In the genomic region with DNA sequence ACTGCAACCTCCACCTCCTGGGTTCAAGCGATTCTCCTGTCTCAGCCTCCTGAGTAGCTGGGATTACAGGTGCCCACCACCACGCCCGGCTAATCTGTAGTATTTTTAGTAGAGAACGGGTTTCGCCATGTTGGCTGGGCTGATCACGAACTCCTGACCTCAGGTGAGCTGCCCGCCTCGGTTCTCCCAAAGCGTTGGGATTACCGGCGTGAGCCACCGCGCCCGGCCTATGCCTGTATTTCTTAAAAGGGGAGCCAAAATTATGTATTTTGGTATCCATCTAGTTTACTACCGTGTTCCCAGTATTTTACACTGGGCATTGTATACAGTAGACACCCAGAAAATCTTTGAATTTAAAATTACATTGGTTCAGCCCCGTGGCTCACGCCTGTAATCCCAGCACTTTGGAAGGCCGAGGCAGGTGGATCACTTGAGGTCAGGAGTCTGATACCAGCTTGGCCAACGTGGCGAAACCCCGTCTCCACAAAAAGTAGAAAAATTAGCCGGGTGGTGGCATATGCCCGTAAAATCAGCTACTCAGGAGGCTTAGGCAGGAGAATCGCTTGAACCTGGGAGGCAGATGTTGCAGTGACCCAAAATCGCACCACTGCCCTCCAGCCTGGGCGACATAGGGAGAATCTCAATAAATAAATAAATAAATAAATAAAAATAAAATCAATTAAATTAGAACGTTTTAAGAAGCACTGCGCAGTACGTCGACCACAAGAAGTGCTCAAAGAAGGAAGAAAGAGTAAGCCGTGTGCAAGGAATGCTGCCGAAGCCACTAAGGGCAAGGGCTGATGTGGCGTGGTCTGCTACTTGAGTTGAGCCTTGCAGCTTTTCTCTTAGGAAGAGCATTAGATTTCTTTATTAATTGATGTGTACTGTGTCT, we compare ENCODE assay signal across 8 cellular contexts. TPM values are rescaled to one million over a fixed set of nuclear protein-coding genes. Genes with fewer than 3 reads are reported as not detected.
A peak's percentile ranks its signal among the peaks of the same experiment; 100 is the strongest.
DNase-seq lines count a peak whose midpoint lies in the region; ATAC-seq and TF ChIP-seq lines count a peak whose summit lies in the region.

No MANE protein-coding gene starts in this region.

- DNase-seq in heart left ventricle, result no peak
- DNase-seq in left cardiac atrium, result no peak
- DNase-seq in activated naive CD4-positive, alpha-beta T cell treated with anti-CD3 and anti-CD28 coated beads, Interleukin-2, amount 50 U/mL, for 72 hours (ENCODE audit: low spot score in 2 of 2), result no peak
- DNase-seq in lower lobe of right lung, result no peak
- no peak for DNase-seq in upper lobe of left lung
- DNase-seq in inferior parietal cortex (ENCODE audit: extremely low spot score), result no peak
- no peak for DNase-seq in stimulated activated CD4-positive, alpha-beta T cell treated with anti-CD3 and anti-CD28 coated beads, Interleukin-1b, Interleukin-23, amount 100 ng/mL, for 48 hours

- no peak for ATAC-seq in heart left ventricle
- ATAC-seq in left cardiac atrium, result no peak
- ATAC-seq in activated naive CD4-positive, alpha-beta T cell treated with anti-CD3 and anti-CD28 coated beads, Interleukin-2, amount 50 U/mL, for 72 hours, result no peak
- no peak for ATAC-seq in lower lobe of right lung
- no peak for ATAC-seq in upper lobe of left lung (ENCODE audit: low FRiP score in 2 of 2)
- ATAC-seq in HG03025 (IDR thresholded peaks at IDR 0.05; ENCODE audit: low FRiP score, unreplicated experiment), result no peak

- peaks cover 0 to 23% (median 3%) of the 10 kb centered on the region in 9 donors for H3K36me3 ChIP-seq in heart left ventricle
- peaks cover 3% of the 10 kb centered on the region for H3K36me3 ChIP-seq in lower lobe of right lung
- H3K36me3 ChIP-seq in upper lobe of left lung, result peaks cover 0 to 9% (median 2%) of the 10 kb centered on the region in 4 donors

- peak overlapping the region; percentile 99 for H3K27ac Mint-ChIP-seq in activated naive CD4-positive, alpha-beta T cell treated with anti-CD3 and anti-CD28 coated beads, Interleukin-2, amount 50 U/mL, for 72 hours

- H3K27me3 ChIP-seq in heart left ventricle, result no peaks in the 10 kb centered on the region
- H3K27me3 ChIP-seq in lower lobe of right lung (ENCODE audit: low read depth), result no peaks in the 10 kb centered on the region
- no peaks in the 10 kb centered on the region for H3K27me3 ChIP-seq in upper lobe of left lung

- peaks cover 28 to 29% of the 10 kb centered on the region in 2 donors for H3K36me3 Mint-ChIP-seq in activated naive CD4-positive, alpha-beta T cell treated with anti-CD3 and anti-CD28 coated beads, Interleukin-2, amount 50 U/mL, for 72 hours

- H3K4me3 ChIP-seq in heart left ventricle (peak overlapping the region in 10 of 12 donors; percentile 43 to 91 (median 80)), lower lobe of right lung (peak overlapping the region; percentile 87), upper lobe of left lung (peak overlapping the region in 3 of 4 donors; percentile 62 to 69 (median 65))

- TF ChIP-seq CTCF in heart left ventricle (IDR thresholded peaks at IDR 0.05) (no peak), lower lobe of right lung (IDR thresholded peaks at IDR 0.05) (no peak), upper lobe of left lung (IDR thresholded peaks at IDR 0.05) (no peak)

- TF ChIP-seq POLR2A in heart left ventricle (IDR thresholded peaks at IDR 0.05) (no peak), upper lobe of left lung (IDR thresholded peaks at IDR 0.05) (no peak)

- H3K4me1 ChIP-seq in heart left ventricle, result peaks cover 0 to 40% (median 34%) of the 10 kb centered on the region in 12 donors
- peaks cover 36% of the 10 kb centered on the region for H3K4me1 ChIP-seq in lower lobe of right lung
- H3K4me1 ChIP-seq in upper lobe of left lung, result peaks cover 29 to 36% (median 29%) of the 10 kb centered on the region in 4 donors

- intact Hi-C loops in heart left ventricle (cut with DNase I), result loop anchor here in 8 of 10 donors (5.0 to 10.0 kb wide), 6 partner anchors 60 to 175 kb away; a partner anchor contains a TSS
- intact Hi-C loops in left cardiac atrium (cut with DNase I), result loop anchor here (5.0 to 10.0 kb wide), 2 partner anchors 62 to 70 kb away; no protein-coding TSS in a partner anchor
- intact Hi-C loops in lower lobe of right lung (cut with DNase I), result no loop called here

- WGBS in heart left ventricle, 4 donors, result 86 to 90% (median 88%) methylated on average over 33 of the region's 33 CpGs
- WGBS in upper lobe of left lung, 2 donors, result 83 to 85% methylated on average over 33 of the region's 33 CpGs

- H3K27ac ChIP-seq in heart left ventricle (peak overlapping the region; percentile 88 to 99 (median 96)), lower lobe of right lung (peak overlapping the region; percentile 97), upper lobe of left lung (peak overlapping the region; percentile 93 to 96 (median 94))

- no peaks in the 10 kb centered on the region for H3K9me3 Mint-ChIP-seq in activated naive CD4-positive, alpha-beta T cell treated with anti-CD3 and anti-CD28 coated beads, Interleukin-2, amount 50 U/mL, for 72 hours

- H3K9me3 ChIP-seq in heart left ventricle, result no peaks in the 10 kb centered on the region
- H3K9me3 ChIP-seq in lower lobe of right lung, result no peaks in the 10 kb centered on the region
- H3K9me3 ChIP-seq in upper lobe of left lung, result no peaks in the 10 kb centered on the region

- no peak for TF ChIP-seq EP300 in upper lobe of left lung (IDR thresholded peaks at IDR 0.05)

RNA-seq across cellular contexts. Expression of a gene that starts 1.5 kb away (rescaled TPM):
- 100 to 1,000 TPM in 4 of 9 donors, 10 to 100 TPM in 5; 68.6 to 106 (median 92.8) TPM for total RNA-seq in heart left ventricle
- 10 to 100 TPM; 27.9 to 36.5 TPM for polyA plus RNA-seq in heart left ventricle
- 10 to 100 TPM; 55.9 to 77.0 TPM for total RNA-seq in left cardiac atrium
- 100 to 1,000 TPM in 1 of 2 donors, 10 to 100 TPM in 1; 96.2 to 153 TPM for total RNA-seq in activated naive CD4-positive, alpha-beta T cell treated with anti-CD3 and anti-CD28 coated beads, Interleukin-2, amount 50 U/mL, for 72 hours
- total RNA-seq in lower lobe of right lung, result 81.0 TPM
- 10 to 100 TPM; 55.0 to 91.1 (median 84.0) TPM for total RNA-seq in upper lobe of left lung
